Comparison of ENCODE assay signal across 10 cellular contexts in genomic region chr6:154161689-154162088, GRCh38.
DNase-seq lines count a peak whose midpoint lies in the region; ATAC-seq and TF ChIP-seq lines count a peak whose summit lies in the region.
"Had no signal": no experiment of that assay in that cellular context is flagged by ENCODE, and none has a peak within 500 bp of the region (broad histone marks: within the 10 kb centered on the region; RNA-seq: fewer than 3 reads in every experiment).

No MANE protein-coding gene starts in this region.

- ATAC-seq in GM18867 (IDR thresholded peaks at IDR 0.05; ENCODE audit: unreplicated experiment) (peak; percentile 61), HG03060 (IDR thresholded peaks at IDR 0.05; ENCODE audit: low read depth, unreplicated experiment) (peak; percentile 65)

- peak; percentile 23 for DNase-seq in GM20000 (ENCODE audit: low spot score)
- DNase-seq in RPMI8226: peak; percentile 83
- no peak for DNase-seq in NCI-H2107 treated with DMSO at 0.1 percent for 48 hours (lab: John Stamatoyannopoulos, UW; ENCODE audit: unreplicated experiment)
- no peak for DNase-seq in kidney tubule cell (ENCODE audit: low spot score)
- DNase-seq in activated CD4-positive, alpha-beta T cell treated with anti-CD3 and anti-CD28 coated beads, Interleukin-2, amount 50 U/mL, for 1 hour: no peak
- DNase-seq: anterior cingulate cortex, erythroblast, NCI-H526 treated with DMSO at 0.1 percent for 48 hours had no signal

- TF ChIP-seq CTCF in GM20000 (IDR thresholded peaks at IDR 0.05; ENCODE audit: extremely low read depth, missing control alignments): no peak

Comparison
In these comparisons a context has a peak if more than half of its experiments do, and no peak if none do; other contexts are left out.
1. DNase-seq: peak in GM20000 (single experiment) and RPMI8226 (single experiment); none in NCI-H2107 treated with DMSO at 0.1 percent for 48 hours (single experiment), kidney tubule cell (single experiment) and activated CD4-positive, alpha-beta T cell treated with anti-CD3 and anti-CD28 coated beads, Interleukin-2, amount 50 U/mL, for 1 hour (single experiment).